ENCODE assay signal across 15 cellular contexts in genomic region chr10:6511347-6511746, GRCh38.
"Had no signal": no experiment of that assay in that cellular context is flagged by ENCODE, and none has a peak within 500 bp of the region (broad histone marks: within the 10 kb centered on the region; RNA-seq: fewer than 3 reads in every experiment).

No MANE protein-coding gene starts in this region.

- DNase-seq: activated CD4-positive, alpha-beta T cell treated with anti-CD3 and anti-CD28 coated beads, Interleukin-2, amount 50 U/mL, for 4 hours; activated CD4-positive, CD25-positive, alpha-beta regulatory T cell; activated naive CD4-positive, alpha-beta T cell treated with Interleukin-2 at 50 U/mL for 16 hours; foreskin fibroblast; glutamatergic neuron; hypothalamus; SHP77; sigmoid colon; stimulated activated CD4-positive, alpha-beta T cell treated with anti-CD3 and anti-CD28 coated beads, Interleukin-12 subunit alpha, Interleukin-12 subunit beta, amount 100 ng/mL, for 4 hours; substantia nigra had no signal

- ATAC-seq: SK-N-SH treated with all-trans-retinoic acid at 6 μM for 48 hours; stimulated activated memory B cell treated with anti-CD40 and anti-IgM and Interleukin-4, amounts not matched to agents 10 μg/mL and 1 μg/mL and 100 μg/mL, for 72 hours had no signal

- H3K27ac Mint-ChIP-seq: stimulated activated memory B cell treated with anti-CD40 and anti-IgM and Interleukin-4, amounts not matched to agents 10 μg/mL and 1 μg/mL and 100 μg/mL, for 72 hours had no signal

- H3K9me3 ChIP-seq: sigmoid colon, tibial nerve, vagina had no signal

- H3K4me1 Mint-ChIP-seq: stimulated activated memory B cell treated with anti-CD40 and anti-IgM and Interleukin-4, amounts not matched to agents 10 μg/mL and 1 μg/mL and 100 μg/mL, for 72 hours had no signal

- H3K4me1 ChIP-seq: sigmoid colon, tibial nerve, vagina had no signal

- H3K27ac ChIP-seq: sigmoid colon, tibial nerve, vagina had no signal

- H3K4me3 ChIP-seq: sigmoid colon, tibial nerve, vagina had no signal

- H3K27me3 ChIP-seq: sigmoid colon, tibial nerve, vagina had no signal

- H3K36me3 ChIP-seq: sigmoid colon, tibial nerve, vagina had no signal

- H3K36me3 Mint-ChIP-seq: stimulated activated memory B cell treated with anti-CD40 and anti-IgM and Interleukin-4, amounts not matched to agents 10 μg/mL and 1 μg/mL and 100 μg/mL, for 72 hours had no signal

- H3K4me3 Mint-ChIP-seq: activated T-helper 1 cell treated with anti-CD3 and anti-CD28 coated beads, Interleukin-12 subunit alpha, Interleukin-12 subunit beta, Interleukin-2, Interleukin-4 antibody, amounts not matched to agents 30 ng/mL and 10 ng/mL and 1 ng/mL, durations not matched to agents 14 hours and 24 hours and 36 hours; stimulated activated memory B cell treated with anti-CD40 and anti-IgM and Interleukin-4, amounts not matched to agents 10 μg/mL and 1 μg/mL and 100 μg/mL, for 72 hours had no signal

- H3K9me3 Mint-ChIP-seq: stimulated activated memory B cell treated with anti-CD40 and anti-IgM and Interleukin-4, amounts not matched to agents 10 μg/mL and 1 μg/mL and 100 μg/mL, for 72 hours had no signal
